8 cellular contexts compared by ENCODE assay signal in the genomic region with DNA sequence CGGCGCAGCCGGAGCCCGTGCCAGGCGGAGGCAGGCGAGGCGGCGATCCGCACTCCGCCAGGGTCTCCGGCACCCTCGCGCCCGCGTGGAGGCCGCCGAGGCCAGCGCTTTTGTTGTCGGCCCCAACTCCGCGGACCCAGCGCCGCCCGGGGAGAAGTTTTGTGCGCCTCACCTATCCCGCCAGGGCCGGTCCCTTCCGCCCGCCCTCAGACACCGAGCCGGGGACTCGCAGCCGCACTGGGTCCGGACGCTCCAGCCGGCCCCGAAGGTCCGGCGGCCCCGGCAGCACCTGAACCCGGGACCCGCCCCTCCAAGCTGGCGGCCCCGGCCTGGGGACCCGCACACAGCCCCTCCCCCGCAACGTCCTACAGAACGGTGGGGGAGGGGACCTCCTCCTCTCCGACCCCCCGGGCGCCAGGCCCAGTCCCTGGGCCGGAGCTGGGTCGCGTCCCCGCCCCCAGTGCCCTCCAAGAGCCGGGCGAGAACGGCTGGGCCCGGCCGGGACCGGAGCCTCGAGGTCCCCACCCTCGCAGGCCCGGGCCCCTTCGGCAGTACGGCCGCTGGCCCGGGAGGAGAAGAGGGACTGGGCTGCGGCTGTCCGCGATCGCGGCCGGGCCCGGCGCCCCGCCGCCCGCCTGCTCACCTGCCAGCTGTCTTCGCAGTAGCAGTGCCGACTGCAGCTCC. TPM values are rescaled to one million over a fixed set of nuclear protein-coding genes. Genes with fewer than 3 reads are reported as not detected.
DNase-seq lines count a peak whose midpoint lies in the region; ATAC-seq and TF ChIP-seq lines count a peak whose summit lies in the region.

No MANE protein-coding gene starts in this region.

- H2AK5ac ChIP-seq in IMR-90 (ENCODE audit: low read depth, low read length): peak overlapping the region; percentile 33; the same call in 1 of the 2 replicates

- no peak overlapping the region for H3K4me2 ChIP-seq in IMR-90 (ENCODE audit: low read depth, low read length)

- H3K27ac ChIP-seq in IMR-90 (ENCODE audit: insufficient read depth, low read length) (peak overlapping the region; percentile 65), uterus (peak overlapping the region; percentile 96 to 97)

- peak overlapping the region; percentile 82 for H3K27ac Mint-ChIP-seq in Caco-2 (ENCODE audit: unreplicated experiment)

- H4K8ac ChIP-seq in IMR-90 (ENCODE audit: low read depth in 2 of 2, low read length in 2 of 2): peak overlapping the region in 1 of 2 experiments; percentile 53; a peak in 1 of 4 replicates

- peak overlapping the region; percentile 56; the same call in 1 of the 2 replicates for H3K23ac ChIP-seq in IMR-90 (ENCODE audit: low read depth, low read length)

- peaks cover 0 to 20% of the 10 kb centered on the region in 2 experiments; a peak in 2 of 4 replicates for H3K79me1 ChIP-seq in IMR-90 (ENCODE audit: low read depth in 1 of 2, low read length in 2 of 2)

- peak overlapping the region; percentile 82 for H3K4me3 Mint-ChIP-seq in Caco-2 (ENCODE audit: unreplicated experiment)

- H3K9me3 Mint-ChIP-seq in Caco-2 (ENCODE audit: unreplicated experiment): no peaks in the 10 kb centered on the region

- no TSS peak for BruUV-seq in Caco-2 (replicated peaks; lab: Mats Ljungman, UMichigan)
- BruUV-seq in IMR-90 (replicated peaks; lab: Mats Ljungman, UMichigan): no TSS peak

- H2BK20ac ChIP-seq in IMR-90 (ENCODE audit: low read depth, low read length): no peak overlapping the region

- H4K5ac ChIP-seq in IMR-90 (ENCODE audit: low read depth, low read length): no peak overlapping the region

- H2BK5ac ChIP-seq in IMR-90 (ENCODE audit: low read depth, low read length, poor library complexity, severe bottlenecking): peak overlapping the region; percentile 44

- no peaks in the 10 kb centered on the region for H3K27me3 Mint-ChIP-seq in Caco-2 (ENCODE audit: insufficient read depth, unreplicated experiment)

- peaks cover 37% of the 10 kb centered on the region for H4K20me1 ChIP-seq in IMR-90 (ENCODE audit: insufficient read depth, low read length)

- dilution Hi-C loops in IMR-90 (cut with HindIII; ENCODE audit: low sequenced_read_pairs, unreplicated experiment): no loop called here

- H2AFZ ChIP-seq in IMR-90 (replicated peaks; ENCODE audit: low read length, poor library complexity) (peak overlapping the region; percentile 88), neuron (ENCODE audit: low read depth, low read length) (peak overlapping the region; percentile 63)

- H2BK120ac ChIP-seq in IMR-90 (ENCODE audit: low read depth, low read length): no peak overlapping the region

- 0 out of 2 replicates have a peak overlapping the region, but pooled peaks have one; percentile 4 for H3K56ac ChIP-seq in IMR-90 (ENCODE audit: extremely low read depth, insufficient read depth, low read length)

- H2BK15ac ChIP-seq in IMR-90 (ENCODE audit: low read depth, low read length): no peak overlapping the region

- CTCF ChIA-PET in Caco-2 (lab: Charles Lee): interaction anchor here (1.5 kb wide), 1 partner anchor 151 kb away, joined by 4 read pairs; no protein-coding TSS in a partner anchor
- CTCF ChIA-PET in IMR-90 (lab: Yijun Ruan, JAX): interaction anchor here (0.8 kb wide), 1 partner anchor 150 kb away, joined by 3 read pairs; no protein-coding TSS in a partner anchor

- DNase-seq in Caco-2: peak; percentile 29 to 40
- no peak for DNase-seq in IMR-90
- DNase-seq in activated CD8-positive, alpha-beta memory T cell treated with anti-CD3 and anti-CD28 coated beads, Interleukin-2, amount 50 U/mL, for 4 hours: peak; percentile 40
- DNase-seq in foreskin fibroblast: no peak
- DNase-seq in uterus: peak; percentile 41 to 47
- DNase-seq in SW 1271 (lab: John Stamatoyannopoulos, UW): no peak

- no peak overlapping the region; the same call in 1 of the 2 replicates for H3K18ac ChIP-seq in IMR-90 (ENCODE audit: low read depth, low read length)

- peak overlapping the region; percentile 99 for H2AK9ac ChIP-seq in IMR-90 (replicated peaks; ENCODE audit: low read depth, low read length, poor library complexity)

- H3K27me3 ChIP-seq in Caco-2 (replicated peaks; ENCODE audit: control insufficient read depth, insufficient read depth, low read length): no peaks in the 10 kb centered on the region
- no peaks in the 10 kb centered on the region for H3K27me3 ChIP-seq in IMR-90 (ENCODE audit: control insufficient read depth, insufficient read depth, low read length)
- H3K27me3 ChIP-seq in neuron (ENCODE audit: insufficient read depth, low read length): no peaks in the 10 kb centered on the region
- H3K27me3 ChIP-seq in uterus: no peaks in the 10 kb centered on the region

- H3K14ac ChIP-seq in IMR-90 (replicated peaks; ENCODE audit: low read depth, low read length): peak overlapping the region; percentile 57

- H3K9me1 ChIP-seq in IMR-90 (ENCODE audit: insufficient read depth, low read length): peaks cover 3% of the 10 kb centered on the region; the same call in 1 of the 2 replicates

- no peak for TF ChIP-seq POLR2A in IMR-90 (IDR thresholded peaks at IDR 0.05; ENCODE audit: low read depth, low read length)
- TF ChIP-seq POLR2A in uterus (IDR thresholded peaks at IDR 0.05): peak in 1 of 2 donors; percentile 4

- in situ Hi-C loops in IMR-90 (cut with MboI; ENCODE audit: low sequenced_read_pairs): no loop called here

- peak; percentile 11 for ATAC-seq in GM21447 (IDR thresholded peaks at IDR 0.05; ENCODE audit: unreplicated experiment)
- ATAC-seq in IMR-90 (ENCODE audit: low read depth): peak; percentile 16

- no peak for TF ChIP-seq CTCF in Caco-2 (IDR thresholded peaks at IDR 0.05; ENCODE audit: insufficient read depth in 1 of 2, low read depth in 1 of 2, low read length in 1 of 2, severe bottlenecking in 1 of 2, unreplicated experiment in 1 of 2)
- no peak for TF ChIP-seq CTCF in IMR-90 (conservative IDR thresholded peaks at IDR 0.05; ENCODE audit: low read depth, low read length)
- TF ChIP-seq CTCF in foreskin fibroblast (IDR thresholded peaks at IDR 0.05; ENCODE audit: low read depth, low read length): no peak
- TF ChIP-seq CTCF in uterus (IDR thresholded peaks at IDR 0.05): no peak

- H3K36me3 ChIP-seq in Caco-2 (ENCODE audit: control insufficient read depth, insufficient read depth, low read length) (no peaks in the 10 kb centered on the region), IMR-90 (ENCODE audit: control insufficient read depth, insufficient read depth, low read length) (0 out of 2 replicates have a peak, but pooled peaks cover 1% of the 10 kb centered on the region), neuron (ENCODE audit: insufficient read depth, low read length) (peaks cover 3% of the 10 kb centered on the region), uterus (no peaks in the 10 kb centered on the region)

- intact Hi-C loops in Caco-2 (cut with micrococcal nuclease; ENCODE audit: unreplicated experiment): loop anchor here (1.0 to 5.0 kb wide), 3 partner anchors 103 to 165 kb away; a partner anchor contains a TSS
- intact Hi-C loops in IMR-90 (cut with micrococcal nuclease): loop anchor here (1.0 to 5.0 kb wide), 2 partner anchors 133 to 150 kb away; no protein-coding TSS in a partner anchor
- intact Hi-C loops in uterus (cut with DNase I; ENCODE audit: low total_unique reads): no loop called here

- POLR2A ChIA-PET in Caco-2 (lab: Charles Lee) (no interaction called here), IMR-90 (lab: Charles Lee; ENCODE audit: unreplicated experiment) (no interaction called here)

- H3K9me3 ChIP-seq in Caco-2 (no peaks in the 10 kb centered on the region), IMR-90 (ENCODE audit: control insufficient read depth, insufficient read depth, low read length) (no peaks in the 10 kb centered on the region), neuron (ENCODE audit: low read length) (no peaks in the 10 kb centered on the region), uterus (no peaks in the 10 kb centered on the region)

- peaks cover 6% of the 10 kb centered on the region for H3K4me1 Mint-ChIP-seq in Caco-2 (ENCODE audit: low read depth, unreplicated experiment)

- no peak for TF ChIP-seq RAD21 in IMR-90 (IDR thresholded peaks at IDR 0.05; ENCODE audit: low read length)

- H3K9ac ChIP-seq in IMR-90 (ENCODE audit: low read depth, low read length): peak overlapping the region; percentile 59

- WGBS in IMR-90 (ENCODE audit: extremely low coverage in 2 of 2, insufficient read length in 1 of 2), 2 experiments: 0% methylated on average over 42 of the region's 81 CpGs; no CpG with 5 or more reads in 1 of the 2 experiments

- peak overlapping the region; percentile 67 for H3K4me3 ChIP-seq in Caco-2 (ENCODE audit: low read depth, low read length)
- peak overlapping the region; percentile 71 for H3K4me3 ChIP-seq in IMR-90 (ENCODE audit: insufficient read depth, low read depth, low read length)
- H3K4me3 ChIP-seq in foreskin fibroblast (ENCODE audit: low read depth in 1 of 2, low read length in 2 of 2): peak overlapping the region; percentile 63 to 94
- peak overlapping the region; percentile 93 for H3K4me3 ChIP-seq in neuron (ENCODE audit: low read length)
- peak overlapping the region; percentile 70 to 89 for H3K4me3 ChIP-seq in uterus

- no peaks in the 10 kb centered on the region for H3K4me1 ChIP-seq in Caco-2
- peaks cover 4% of the 10 kb centered on the region; the same call in 1 of the 2 replicates for H3K4me1 ChIP-seq in IMR-90 (ENCODE audit: control insufficient read depth, insufficient read depth, low read length)
- peaks cover 6% of the 10 kb centered on the region for H3K4me1 ChIP-seq in neuron (ENCODE audit: insufficient read depth, low read length)
- no peaks in the 10 kb centered on the region for H3K4me1 ChIP-seq in uterus

- peaks cover 13% of the 10 kb centered on the region for H3K36me3 Mint-ChIP-seq in Caco-2 (ENCODE audit: insufficient read depth, unreplicated experiment)

- peak overlapping the region; percentile 51; the same call in 1 of the 2 replicates for H3K4ac ChIP-seq in IMR-90 (ENCODE audit: low read depth, low read length)

- H4K91ac ChIP-seq in IMR-90 (ENCODE audit: insufficient read depth, low read depth, low read length): peak overlapping the region; percentile 33

TF ChIP-seq in IMR-90, 13 proteins besides CTCF, POLR2A, EP300 and RAD21 (continues in another document):
- no peak for TF ChIP-seq CHD1 (IDR thresholded peaks at IDR 0.05; ENCODE audit: low read depth, low read length)
- TF ChIP-seq MXI1 (IDR thresholded peaks at IDR 0.05; ENCODE audit: borderline replicate concordance, low read depth, low read length): no peak
- TF ChIP-seq, protein P1, sequence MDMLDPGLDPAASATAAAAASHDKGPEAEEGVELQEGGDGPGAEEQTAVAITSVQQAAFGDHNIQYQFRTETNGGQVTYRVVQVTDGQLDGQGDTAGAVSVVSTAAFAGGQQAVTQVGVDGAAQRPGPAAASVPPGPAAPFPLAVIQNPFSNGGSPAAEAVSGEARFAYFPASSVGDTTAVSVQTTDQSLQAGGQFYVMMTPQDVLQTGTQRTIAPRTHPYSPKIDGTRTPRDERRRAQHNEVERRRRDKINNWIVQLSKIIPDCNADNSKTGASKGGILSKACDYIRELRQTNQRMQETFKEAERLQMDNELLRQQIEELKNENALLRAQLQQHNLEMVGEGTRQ (IDR thresholded peaks at IDR 0.05; ENCODE audit: low read depth, low read length): no peak

RNA-seq across cellular contexts. Expression of a gene that starts 0.7 kb away (rescaled TPM):
- total RNA-seq in Caco-2 (2022) (50.5 and 56.8 TPM in 2 replicates), IMR-90 (2012; rRNA removed) (26.3 and 37.5 TPM in 2 replicates), uterus (10 to 100 TPM; 16.5 to 51.8 (median 33.9) TPM)
- polyA plus RNA-seq in IMR-90 (2012; rRNA removed): 26.6 and 28.9 TPM in 2 replicates
- polyA plus RNA-seq in IMR-90 (2012; cell fraction: cytosol; rRNA removed): 9.0 and 16.1 TPM in 2 replicates
- polyA plus RNA-seq in IMR-90 (2012; cell fraction: nucleus; rRNA removed; ENCODE audit: low replicate concordance): 8.5 and 16.7 TPM in 2 replicates

Comparison
In these comparisons a context has a peak if more than half of its experiments do, and no peak if none do; other contexts are left out.
1. DNase-seq: peak in Caco-2 (2 of 2), activated CD8-positive, alpha-beta memory T cell treated with anti-CD3 and anti-CD28 coated beads, Interleukin-2, amount 50 U/mL, for 4 hours (single experiment) and uterus (2 of 2); none in IMR-90 (single experiment), foreskin fibroblast (0 of 2) and SW 1271 (0 of 2).
2. Peak in every context shown above with its lines, with median percentiles within 50 percentile points of each other: H3K4me3 ChIP-seq.